ENCODE assay signal across 8 cellular contexts in genomic region chr2:234135750-234136221, GRCh38.
DNase-seq lines count a peak whose midpoint lies in the region; ATAC-seq, FAIRE-seq and TF ChIP-seq lines count a peak whose summit lies in the region.

No MANE protein-coding gene starts in this region.

- WGBS in hepatocyte (ENCODE audit: low lambda C conversion rate, missing lambda C conversion rate) = 36% methylated on average over 16 of the region's 16 CpGs
- WGBS in small intestine, 3 donors = 34 to 40% (median 35%) methylated on average over 16 of the region's 16 CpGs

- peak overlapping the region; percentile 22 for H2AFZ ChIP-seq in hepatocyte

- H4K20me1 ChIP-seq in hepatocyte (ENCODE audit: insufficient read depth, poor library complexity, severe bottlenecking) = no peaks in the 10 kb centered on the region

- TF ChIP-seq CTCF in GM13977 (IDR thresholded peaks at IDR 0.05; ENCODE audit: extremely low read depth, insufficient read depth, missing control alignments) = peak; percentile 71
- peak in 2 of 3 experiments; percentile 33 to 52 for TF ChIP-seq CTCF in ascending aorta (IDR thresholded peaks at IDR 0.05)
- peak; percentile 94 for TF ChIP-seq CTCF in hepatocyte (IDR thresholded peaks at IDR 0.05; ENCODE audit: poor library complexity)

- H3K4me3 ChIP-seq in ascending aorta (no peak overlapping the region), hepatocyte (no peak overlapping the region), small intestine (ENCODE audit: low read depth in 1 of 2, low read length in 2 of 2) (no peak overlapping the region)

- no peak for ATAC-seq in GM18519 (IDR thresholded peaks at IDR 0.05; ENCODE audit: low FRiP score, unreplicated experiment)

- H3K4me2 ChIP-seq in hepatocyte = no peak overlapping the region

- H3K36me3 ChIP-seq in ascending aorta (no peaks in the 10 kb centered on the region), hepatocyte (replicated peaks; ENCODE audit: insufficient read depth, low read depth) (no peaks in the 10 kb centered on the region), small intestine (ENCODE audit: control insufficient read depth in 2 of 2, insufficient read depth in 2 of 2, low read length in 2 of 2) (no peaks in the 10 kb centered on the region)

- FAIRE-seq in A204.1 (lab: Jason Lieb, UNC) (peak; percentile 92), small intestine (lab: Jason Lieb, UNC) (no peak)

- H3K4me1 ChIP-seq in ascending aorta = no peaks in the 10 kb centered on the region
- no peaks in the 10 kb centered on the region for H3K4me1 ChIP-seq in hepatocyte (ENCODE audit: insufficient read depth)
- no peaks in the 10 kb centered on the region for H3K4me1 ChIP-seq in small intestine (ENCODE audit: control insufficient read depth in 2 of 2, insufficient read depth in 1 of 2, low read depth in 1 of 2, low read length in 1 of 2)

- H3K27me3 ChIP-seq in ascending aorta (no peaks in the 10 kb centered on the region), hepatocyte (no peaks in the 10 kb centered on the region), small intestine (ENCODE audit: control insufficient read depth in 2 of 2, insufficient read depth in 2 of 2, low read length in 2 of 2) (no peaks in the 10 kb centered on the region)

- no peaks in the 10 kb centered on the region for H3K9me2 ChIP-seq in hepatocyte (replicated peaks; ENCODE audit: insufficient read depth)

- intact Hi-C loops in ascending aorta (cut with DNase I) = loop anchor here (2.0 kb wide), 1 partner anchor 365 kb away; no protein-coding TSS in a partner anchor

- in situ Hi-C loops in GM13977 (cut with MboI; ENCODE audit: low pct_unique_long_range_greater_than_20kb, low sequenced_read_pairs, unreplicated experiment) = loop anchor here (10.0 kb wide), 2 partner anchors 149 to 359 kb away; partner anchors contain the start of gene ARL4C

- no peak overlapping the region for H3K27ac ChIP-seq in ascending aorta
- H3K27ac ChIP-seq in hepatocyte = peak overlapping the region; percentile 32
- H3K27ac ChIP-seq in small intestine (ENCODE audit: low read depth in 1 of 2, low read length in 1 of 2) = no peak overlapping the region

- no peaks in the 10 kb centered on the region for H3K9me3 ChIP-seq in ascending aorta
- H3K9me3 ChIP-seq in hepatocyte (ENCODE audit: low read depth) = no peaks in the 10 kb centered on the region
- no peaks in the 10 kb centered on the region for H3K9me3 ChIP-seq in small intestine (ENCODE audit: control insufficient read depth, low read depth)

- peak; percentile 58 for DNase-seq in GM13977 (ENCODE audit: low spot score)
- peak; percentile 70 for DNase-seq in NCI-H1092 treated with DMSO at 0.1 percent for 48 hours (lab: John Stamatoyannopoulos, UW)
- DNase-seq in T follicular helper cell (ENCODE audit: low read depth) = peak; percentile 7
- DNase-seq in ascending aorta (ENCODE audit: low spot score in 2 of 2) = peak in 1 of 2 donors; percentile 66
- peak; percentile 87 for DNase-seq in hepatocyte (ENCODE audit: low spot score)
- DNase-seq in small intestine = peak; percentile 69

- H3K79me2 ChIP-seq in hepatocyte = no peaks in the 10 kb centered on the region

Comparison
In these comparisons a context has a peak if more than half of its experiments do, and no peak if none do; other contexts are left out.
1. CTCF ChIP-seq: peak in every context shown above with its lines; median percentile 94 in hepatocyte; 71 in GM13977; 42 in ascending aorta.